18 cellular contexts compared by ENCODE assay signal in the genomic region with DNA sequence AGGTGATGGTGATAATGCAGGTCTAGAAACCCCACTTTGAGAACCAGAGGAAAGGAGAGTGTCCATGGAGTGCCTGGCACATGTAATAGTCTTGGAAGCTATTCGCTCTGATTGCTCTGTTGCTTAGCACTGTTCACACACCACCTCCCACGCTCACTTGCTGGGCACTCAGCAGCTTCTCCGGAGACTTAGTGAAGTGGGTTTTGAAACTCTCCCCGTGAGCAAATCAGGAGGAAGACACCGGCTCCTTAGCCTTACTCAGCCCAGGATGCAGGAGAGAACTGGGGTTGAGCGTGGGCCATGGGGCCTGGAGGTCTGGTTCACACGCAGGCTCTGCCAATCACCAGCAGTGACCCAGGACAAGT. TPM values are rescaled to one million over a fixed set of nuclear protein-coding genes. Genes with fewer than 3 reads are reported as not detected.
DNase-seq lines count a peak whose midpoint lies in the region; ATAC-seq, FAIRE-seq and TF ChIP-seq lines count a peak whose summit lies in the region.
"Had no signal": no experiment of that assay in that cellular context is flagged by ENCODE, and none has a peak within 500 bp of the region (broad histone marks: within the 10 kb centered on the region; RNA-seq: fewer than 3 reads in every experiment).

No MANE protein-coding gene starts in this region.

- no peak overlapping the region for H3K9ac ChIP-seq in BLaER1 treated with 17β-estradiol and CSF1 and Interleukin-3, amounts not matched to agents 10 nM and 100 nM
- H3K9ac ChIP-seq in H1 (replicated peaks in 1 of 4; ENCODE audit: extremely low read depth in 1 of 4, low read depth in 3 of 4, low read length in 3 of 4) (no peak overlapping the region), neural progenitor cell (no peak overlapping the region)

- 0 out of 2 replicates have a peak overlapping the region, but pooled peaks have one; percentile 24 for H2BK15ac ChIP-seq in H1 (ENCODE audit: low read length)

- no peaks in the 10 kb centered on the region for H4K20me1 ChIP-seq in BLaER1 treated with 17β-estradiol and CSF1 and Interleukin-3, amounts not matched to agents 10 nM and 100 nM
- H4K20me1 ChIP-seq in H1 (replicated peaks in 1 of 2; ENCODE audit: control insufficient read depth in 1 of 2, insufficient read depth in 2 of 2, low read length in 2 of 2) (no peaks in the 10 kb centered on the region), neural progenitor cell (ENCODE audit: low read depth) (no peaks in the 10 kb centered on the region)

- no peak overlapping the region for H4K91ac ChIP-seq in H1 (replicated peaks; ENCODE audit: insufficient read length, low read length)

- no peak for TF ChIP-seq RAD21 in H1 (IDR thresholded peaks at IDR 0.05 in 1 of 2, conservative IDR thresholded peaks at IDR 0.05 in 1 of 2; ENCODE audit: low read depth in 2 of 2, low read length in 2 of 2)

- peaks cover 34% of the 10 kb centered on the region for H3K36me3 Mint-ChIP-seq in neural progenitor cell
- no peaks in the 10 kb centered on the region for H3K36me3 Mint-ChIP-seq in activated CD8-positive, alpha-beta memory T cell treated with anti-CD3 and anti-CD28 coated beads, Interleukin-2, amount 10 ng/mL, durations not matched to agents 7 days and 5 days
- H3K36me3 Mint-ChIP-seq: CD4-positive, alpha-beta memory T cell had no signal

- no peak overlapping the region for H3K4ac ChIP-seq in H1 (replicated peaks; ENCODE audit: insufficient read length, low read depth, low read length)

- peaks cover 6% of the 10 kb centered on the region; the same call in 1 of the 2 replicates for H3K79me1 ChIP-seq in H1 (ENCODE audit: low read depth, low read length)

- H3K4me3 Mint-ChIP-seq in neural progenitor cell = no peak overlapping the region
- H3K4me3 Mint-ChIP-seq in activated CD8-positive, alpha-beta memory T cell treated with anti-CD3 and anti-CD28 coated beads, Interleukin-2, amount 10 ng/mL, durations not matched to agents 7 days and 5 days = no peak overlapping the region
- H3K4me3 Mint-ChIP-seq: activated naive CD8-positive, alpha-beta T cell; CD4-positive, alpha-beta memory T cell; effector memory CD8-positive, alpha-beta T cell; stimulated activated naive B cell treated with anti-CD40 and anti-IgM and Interleukin-4, amounts not matched to agents 10 μg/mL and 1 μg/mL and 100 μg/mL, for 72 hours had no signal

- no peak overlapping the region for H2BK120ac ChIP-seq in H1 (replicated peaks; ENCODE audit: low read depth, low read length)

- H2BK5ac ChIP-seq in H1 (ENCODE audit: low read depth, low read length) = no peak overlapping the region

- TF ChIP-seq CTCF in HEK293 (tag by site-specific recombination; IDR thresholded peaks at IDR 0.05) (no peak), H1 (IDR thresholded peaks at IDR 0.05; ENCODE audit: control extremely low read depth in 1 of 3, insufficient read depth in 1 of 3, low read depth in 1 of 3, low read length in 3 of 3) (no peak), neural progenitor cell (IDR thresholded peaks at IDR 0.05) (no peak)

- peak overlapping the region; percentile 25; the same call in 1 of the 2 replicates for H2AK5ac ChIP-seq in H1 (ENCODE audit: low read depth, low read length)

- no peak for TF ChIP-seq EP300 in H1 (IDR thresholded peaks at IDR 0.05; ENCODE audit: borderline replicate concordance in 1 of 2, low read depth in 2 of 2, low read length in 2 of 2)

- DNase-seq in H1 (ENCODE audit: low read depth in 1 of 2, low spot score in 2 of 2) (no peak), neural progenitor cell (ENCODE audit: low spot score) (no peak), NCI-H774 (lab: John Stamatoyannopoulos, UW) (no peak), NOMO-1 treated with DMSO at 0.1 percent for 48 hours (lab: John Stamatoyannopoulos, UW; ENCODE audit: unreplicated experiment) (no peak)
- no peak for DNase-seq in activated CD8-positive, alpha-beta memory T cell treated with anti-CD3 and anti-CD28 coated beads, Interleukin-2, amount 10 ng/mL, durations not matched to agents 7 days and 5 days
- DNase-seq: activated CD4-positive, alpha-beta T cell treated with anti-CD3 and anti-CD28 coated beads for 48 hours; CD4-positive, alpha-beta memory T cell; effector memory CD8-positive, alpha-beta T cell; KBM-7; left ventricle myocardium superior; NCI-H2029; stimulated activated naive B cell treated with anti-CD40 and anti-IgM and Interleukin-4, amounts not matched to agents 10 μg/mL and 1 μg/mL and 100 μg/mL, for 72 hours; tibial artery had no signal

- no peak for TF ChIP-seq POLR2A in H1 (IDR thresholded peaks at IDR 0.05; ENCODE audit: control extremely low read depth in 1 of 2, low read depth in 2 of 2, low read length in 2 of 2)

- H3K14ac ChIP-seq in H1 (ENCODE audit: insufficient read length) = no peak overlapping the region

- no peak overlapping the region for H3K4me3 ChIP-seq in BLaER1 treated with 17β-estradiol and CSF1 and Interleukin-3, amounts not matched to agents 10 nM and 100 nM
- no peak overlapping the region for H3K4me3 ChIP-seq in HEK293 (ENCODE audit: low read depth, low read length)
- no peak overlapping the region for H3K4me3 ChIP-seq in H1 (ENCODE audit: extremely low read depth in 1 of 4, insufficient read depth in 2 of 4, low read depth in 3 of 4, low read length in 4 of 4)
- H3K4me3 ChIP-seq in neural progenitor cell = no peak overlapping the region
- H3K4me3 ChIP-seq: tibial artery had no signal

- H3K4me2 ChIP-seq in BLaER1 treated with 17β-estradiol and CSF1 and Interleukin-3, amounts not matched to agents 10 nM and 100 nM = peak overlapping the region in 7 of 11 experiments; percentile 8 to 54 (median 21); a peak in 7 of 22 replicates
- H3K4me2 ChIP-seq in H1 (ENCODE audit: insufficient read depth in 1 of 2, low read depth in 2 of 2, low read length in 2 of 2) = no peak overlapping the region
- H3K4me2 ChIP-seq in neural progenitor cell = no peak overlapping the region

- no peak overlapping the region for H3K27ac ChIP-seq in BLaER1 treated with 17β-estradiol and CSF1 and Interleukin-3, amounts not matched to agents 10 nM and 100 nM
- no peak overlapping the region for H3K27ac ChIP-seq in HEK293 (ENCODE audit: extremely low read depth, low read depth, low read length)
- no peak overlapping the region for H3K27ac ChIP-seq in H1 (ENCODE audit: low read depth, low read length)
- H3K27ac ChIP-seq in neural progenitor cell = no peak overlapping the region
- H3K27ac ChIP-seq: tibial artery had no signal

- H3K4me1 ChIP-seq in BLaER1 treated with 17β-estradiol and CSF1 and Interleukin-3, amounts not matched to agents 10 nM and 100 nM = peaks cover 21 to 46% (median 32%) of the 10 kb centered on the region in 10 experiments
- H3K4me1 ChIP-seq in HEK293 (ENCODE audit: control insufficient read depth, insufficient read depth, low read length) (no peaks in the 10 kb centered on the region), H1 (replicated peaks in 1 of 4; ENCODE audit: control insufficient read depth in 3 of 4, insufficient read depth in 4 of 4, low read length in 3 of 4) (peaks cover 0 to 8% (median 2%) of the 10 kb centered on the region in 4 experiments; a peak in 3 of 7 replicates), neural progenitor cell (peaks cover 5% of the 10 kb centered on the region)
- H3K4me1 ChIP-seq: tibial artery had no signal

- H3K56ac ChIP-seq in H1 (replicated peaks; ENCODE audit: insufficient read length, low read depth, low read length) = no peak overlapping the region

- no peak for FAIRE-seq in H1 (lab: Jason Lieb, UNC)

- no peaks in the 10 kb centered on the region; a peak in 1 of 22 replicates for H3K36me3 ChIP-seq in BLaER1 treated with 17β-estradiol and CSF1 and Interleukin-3, amounts not matched to agents 10 nM and 100 nM
- H3K36me3 ChIP-seq in HEK293 (ENCODE audit: control insufficient read depth in 2 of 2, insufficient read depth in 1 of 2, low read length in 2 of 2) = no peaks in the 10 kb centered on the region
- H3K36me3 ChIP-seq in H1 (ENCODE audit: control insufficient read depth in 2 of 4, insufficient read depth in 4 of 4, low read length in 3 of 4) = no peaks in the 10 kb centered on the region
- no peaks in the 10 kb centered on the region for H3K36me3 ChIP-seq in neural progenitor cell
- H3K36me3 ChIP-seq: tibial artery had no signal

- H3K9me3 Mint-ChIP-seq in neural progenitor cell = peaks cover 24% of the 10 kb centered on the region
- no peaks in the 10 kb centered on the region for H3K9me3 Mint-ChIP-seq in activated CD8-positive, alpha-beta memory T cell treated with anti-CD3 and anti-CD28 coated beads, Interleukin-2, amount 10 ng/mL, durations not matched to agents 7 days and 5 days (ENCODE audit: low read depth)

- H3K23me2 ChIP-seq in H1 (ENCODE audit: low read depth, low read length) = no peaks in the 10 kb centered on the region

- 0 out of 2 replicates have a peak overlapping the region, but pooled peaks have one; percentile 17 for H4K8ac ChIP-seq in H1 (ENCODE audit: extremely low read depth, insufficient read depth, low read length)

- H3K27ac Mint-ChIP-seq in neural progenitor cell = peak overlapping the region; percentile 79
- no peak overlapping the region for H3K27ac Mint-ChIP-seq in activated CD8-positive, alpha-beta memory T cell treated with anti-CD3 and anti-CD28 coated beads, Interleukin-2, amount 10 ng/mL, durations not matched to agents 7 days and 5 days
- H3K27ac Mint-ChIP-seq: activated naive CD8-positive, alpha-beta T cell; CD4-positive, alpha-beta memory T cell; effector memory CD8-positive, alpha-beta T cell; stimulated activated naive B cell treated with anti-CD40 and anti-IgM and Interleukin-4, amounts not matched to agents 10 μg/mL and 1 μg/mL and 100 μg/mL, for 72 hours had no signal

- no peak overlapping the region for H4K5ac ChIP-seq in H1 (ENCODE audit: insufficient read length, low read depth, low read length)

- peaks cover 3% of the 10 kb centered on the region for H3K27me3 Mint-ChIP-seq in neural progenitor cell (ENCODE audit: insufficient read depth, low read depth)
- H3K27me3 Mint-ChIP-seq in activated CD8-positive, alpha-beta memory T cell treated with anti-CD3 and anti-CD28 coated beads, Interleukin-2, amount 10 ng/mL, durations not matched to agents 7 days and 5 days = peaks cover 11% of the 10 kb centered on the region

- peaks cover 24% of the 10 kb centered on the region for H3K4me1 Mint-ChIP-seq in neural progenitor cell
- no peaks in the 10 kb centered on the region for H3K4me1 Mint-ChIP-seq in activated CD8-positive, alpha-beta memory T cell treated with anti-CD3 and anti-CD28 coated beads, Interleukin-2, amount 10 ng/mL, durations not matched to agents 7 days and 5 days
- H3K4me1 Mint-ChIP-seq: CD4-positive, alpha-beta memory T cell; stimulated activated naive B cell treated with anti-CD40 and anti-IgM and Interleukin-4, amounts not matched to agents 10 μg/mL and 1 μg/mL and 100 μg/mL, for 72 hours had no signal

- no peak overlapping the region for H3K18ac ChIP-seq in H1 (ENCODE audit: extremely low read depth, low read length)

- H3K79me2 ChIP-seq in H1 (ENCODE audit: control insufficient read depth in 1 of 2, insufficient read depth in 2 of 2, low read length in 2 of 2) (no peaks in the 10 kb centered on the region), neural progenitor cell (ENCODE audit: low read depth) (peaks cover 31% of the 10 kb centered on the region)

- H3K27me3 ChIP-seq in BLaER1 treated with 17β-estradiol and CSF1 and Interleukin-3, amounts not matched to agents 10 nM and 100 nM = no peaks in the 10 kb centered on the region; a peak in 1 of 22 replicates
- no peaks in the 10 kb centered on the region for H3K27me3 ChIP-seq in H1 (replicated peaks in 1 of 4; ENCODE audit: control insufficient read depth in 3 of 4, extremely low read depth in 1 of 4, insufficient read depth in 3 of 4, low read length in 3 of 4)
- H3K27me3 ChIP-seq in neural progenitor cell = no peaks in the 10 kb centered on the region

- no peaks in the 10 kb centered on the region for H3F3A ChIP-seq in neural progenitor cell (ENCODE audit: low read depth)

- WGBS in H1 (ENCODE audit: extremely low coverage in 1 of 2, insufficient coverage in 1 of 2, insufficient read length in 1 of 2, insufficient replicate concordance in 2 of 2, low coverage in 1 of 2, low lambda C conversion rate in 2 of 2, missing lambda C conversion rate in 1 of 2), 2 experiments = 94% methylated on average over 7 of the region's 7 CpGs; no CpG with 5 or more reads in 1 of the 2 experiments

- H2AFZ ChIP-seq in H1 (ENCODE audit: low read length) = no peak overlapping the region
- H2AFZ ChIP-seq in neural progenitor cell (replicated peaks) = no peak overlapping the region

- ATAC-seq in activated CD8-positive, alpha-beta memory T cell treated with anti-CD3 and anti-CD28 coated beads, Interleukin-2, amount 10 ng/mL, durations not matched to agents 7 days and 5 days = no peak
- ATAC-seq in HG03354 (IDR thresholded peaks at IDR 0.05; ENCODE audit: poor library complexity, severe bottlenecking, unreplicated experiment) = no peak
- ATAC-seq: effector memory CD8-positive, alpha-beta T cell; stimulated activated naive B cell treated with anti-CD40 and anti-IgM and Interleukin-4, amounts not matched to agents 10 μg/mL and 1 μg/mL and 100 μg/mL, for 72 hours had no signal

- peak overlapping the region; percentile 86 for H2BK12ac ChIP-seq in H1 (ENCODE audit: low read depth, low read length)

- POLR2A ChIA-PET in HEK293 (lab: Yijun Ruan, JAX) (no interaction called here), H1 (lab: Charles Lee; ENCODE audit: partially characterized antibody) (interaction anchor here (1.1 kb wide), 1 partner anchor 12 kb away, joined by 3 read pairs; no protein-coding TSS in a partner anchor)

- CTCF ChIA-PET in HEK293 (lab: Yijun Ruan, JAX) (no interaction called here), H1 (lab: Charles Lee; ENCODE audit: partially characterized antibody) (interaction anchor here (0.7 to 5.3 kb wide), 24 partner anchors 8 to 153 kb away, joined by 3 to 33 read pairs (median 5); partner anchors contain the start of gene SPO11)
- CTCF ChIA-PET in activated CD8-positive, alpha-beta memory T cell treated with anti-CD3 and anti-CD28 coated beads, Interleukin-2, amount 10 ng/mL, durations not matched to agents 7 days and 5 days (lab: Charles Lee) = no interaction called here

- H3K23ac ChIP-seq in H1 (ENCODE audit: insufficient read length) = no peak overlapping the region

- peaks cover 10 to 20% (median 14%) of the 10 kb centered on the region in 11 experiments for H3K9me3 ChIP-seq in BLaER1 treated with 17β-estradiol and CSF1 and Interleukin-3, amounts not matched to agents 10 nM and 100 nM (replicated peaks in 1 of 11)
- no peaks in the 10 kb centered on the region for H3K9me3 ChIP-seq in HEK293 (ENCODE audit: control insufficient read depth, insufficient read depth, low read depth, low read length)
- peaks cover 5 to 7% of the 10 kb centered on the region in 2 experiments; a peak in 1 of 4 replicates for H3K9me3 ChIP-seq in H1 (ENCODE audit: insufficient read depth in 2 of 2, low read depth in 1 of 2, low read length in 1 of 2)
- H3K9me3 ChIP-seq in neural progenitor cell (ENCODE audit: low read depth) = no peaks in the 10 kb centered on the region

- H2BK20ac ChIP-seq in H1 (ENCODE audit: low read length) = no peak overlapping the region

RNA-seq across cellular contexts. Expression of gene BMP7, which starts 22.2 kb away (rescaled TPM):
- total RNA-seq in H1 (2021; fragmentation: NEBNext Ultra II Directional; extraction: Animal tissue kit (Norgen Biotek cat#: 25700)) = 7.2 and 9.2 TPM in 2 replicates
- 14.7 and 29.5 TPM in 2 replicates for polyA plus RNA-seq in H1 (2011; rRNA removed)
- 19.0 TPM for polyA plus RNA-seq in H1 (2011; cell fraction: cytosol; rRNA removed)
- 26.5 TPM for polyA plus RNA-seq in H1 (2011; cell fraction: nucleus; rRNA removed)
- 4.3 to 11.0 TPM (median 8.6 TPM) in 4 replicates for polyA plus RNA-seq in H1 (2012, experiment 1 of 2)
- 4.3 TPM for polyA plus RNA-seq in H1 (2012, experiment 2 of 2)
- polyA plus RNA-seq in H1 (2013, experiment 1 of 2) = 8.0 TPM
- polyA plus RNA-seq in H1 (2013, experiment 2 of 2) = 9.6 TPM
- polyA minus RNA-seq in H1 (2011; rRNA and poly(A)+ RNA removed) = 6.7 and 12.4 TPM in 2 replicates
- 14.2 TPM for polyA minus RNA-seq in H1 (2011; cell fraction: cytosol; rRNA and poly(A)+ RNA removed)
- polyA minus RNA-seq in H1 (2011; cell fraction: nucleus; rRNA and poly(A)+ RNA removed) = 13.2 TPM
- 11.2 and 31.1 TPM in 2 replicates for total RNA-seq in neural progenitor cell (ENCODE audit: low replicate concordance)
- not detected for total RNA-seq in activated CD8-positive, alpha-beta memory T cell treated with anti-CD3 and anti-CD28 coated beads, Interleukin-2, amount 10 ng/mL, durations not matched to agents 7 days and 5 days
- total RNA-seq: CD4-positive, alpha-beta memory T cell; osteoblast had no signal
- polyA plus RNA-seq: CD4-positive, alpha-beta memory T cell had no signal

Comparison
In these comparisons a context has a peak if more than half of its experiments do, and no peak if none do; other contexts are left out.
1. H3K4me2 ChIP-seq: peak in BLaER1 treated with 17β-estradiol and CSF1 and Interleukin-3, amounts not matched to agents 10 nM and 100 nM (7 of 11); none in H1 (0 of 2) and neural progenitor cell (single experiment).